25 cellular contexts compared by ENCODE assay signal in the genomic region with DNA sequence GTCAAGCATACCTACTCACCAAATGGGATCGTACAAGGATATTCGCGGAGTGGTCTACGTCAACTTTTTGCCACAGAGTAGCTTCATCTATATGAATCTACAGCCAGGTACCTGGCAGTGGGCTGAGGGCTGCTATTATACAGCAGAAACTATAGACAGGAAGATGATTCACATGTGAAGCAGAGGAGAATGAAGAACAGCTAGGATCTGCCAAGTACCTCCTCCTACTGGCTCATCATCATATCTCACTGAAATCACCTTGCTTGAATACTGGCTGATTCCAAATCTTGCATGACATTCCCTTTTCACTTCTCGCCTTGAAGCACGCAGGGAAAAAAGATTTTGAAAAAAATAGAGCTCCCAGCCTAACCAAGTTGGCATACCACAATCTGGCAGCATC.
"Had no signal": no experiment of that assay in that cellular context is flagged by ENCODE, and none has a peak within 500 bp of the region (broad histone marks: within the 10 kb centered on the region; RNA-seq: fewer than 3 reads in every experiment).

No MANE protein-coding gene starts in this region.

- H3K27ac ChIP-seq: ascending aorta, brain microvascular endothelial cell, heart right ventricle, left ventricle myocardium inferior, skin epidermis, testis, transverse colon, VCaP had no signal

- H3K36me3 Mint-ChIP-seq: activated CD4-positive, alpha-beta memory T cell treated with anti-CD3 and anti-CD28 coated beads for 36 hours; activated naive CD4-positive, alpha-beta T cell treated with anti-CD3 and anti-CD28 coated beads, Interleukin-2, amount 10 ng/mL, durations not matched to agents 7 days and 5 days; activated naive CD8-positive, alpha-beta T cell treated with anti-CD3 and anti-CD28 coated beads, Interleukin-2, amount 10 ng/mL, durations not matched to agents 7 days and 5 days had no signal

- ATAC-seq: esophagus mucosa; heart right ventricle; sciatic nerve; stimulated activated naive CD8-positive, alpha-beta T cell treated with anti-CD3 and anti-CD28 coated beads, Interleukin-15, Interleukin-2, amounts not matched to agents 100 U/mL and 50 U/mL, for 24 hours had no signal

- H3K27ac Mint-ChIP-seq: activated CD4-positive, alpha-beta memory T cell treated with anti-CD3 and anti-CD28 coated beads for 36 hours; activated naive CD4-positive, alpha-beta T cell treated with anti-CD3 and anti-CD28 coated beads, Interleukin-2, amount 10 ng/mL, durations not matched to agents 7 days and 5 days; activated naive CD8-positive, alpha-beta T cell treated with anti-CD3 and anti-CD28 coated beads, Interleukin-2, amount 10 ng/mL, durations not matched to agents 7 days and 5 days; dendritic cell treated with granulocyte-macrophage colony-stimulating factor and Interleukin-4, amounts not matched to agents 40 ng/mL and 50 ng/mL, for 4 days; nephron had no signal

- H3K27me3 Mint-ChIP-seq: activated CD4-positive, alpha-beta memory T cell treated with anti-CD3 and anti-CD28 coated beads for 36 hours; activated naive CD4-positive, alpha-beta T cell treated with anti-CD3 and anti-CD28 coated beads, Interleukin-2, amount 10 ng/mL, durations not matched to agents 7 days and 5 days; activated naive CD8-positive, alpha-beta T cell treated with anti-CD3 and anti-CD28 coated beads, Interleukin-2, amount 10 ng/mL, durations not matched to agents 7 days and 5 days; dendritic cell treated with granulocyte-macrophage colony-stimulating factor and Interleukin-4, amounts not matched to agents 40 ng/mL and 50 ng/mL, for 4 days had no signal

- H3K4me1 ChIP-seq: ascending aorta, heart right ventricle, left ventricle myocardium inferior, testis had no signal

- H3K4me1 Mint-ChIP-seq: activated naive CD4-positive, alpha-beta T cell treated with anti-CD3 and anti-CD28 coated beads, Interleukin-2, amount 10 ng/mL, durations not matched to agents 7 days and 5 days; activated naive CD8-positive, alpha-beta T cell treated with anti-CD3 and anti-CD28 coated beads, Interleukin-2, amount 10 ng/mL, durations not matched to agents 7 days and 5 days had no signal

- H3K9me3 Mint-ChIP-seq: activated naive CD4-positive, alpha-beta T cell treated with anti-CD3 and anti-CD28 coated beads, Interleukin-2, amount 10 ng/mL, durations not matched to agents 7 days and 5 days; activated naive CD8-positive, alpha-beta T cell treated with anti-CD3 and anti-CD28 coated beads, Interleukin-2, amount 10 ng/mL, durations not matched to agents 7 days and 5 days; dendritic cell treated with granulocyte-macrophage colony-stimulating factor and Interleukin-4, amounts not matched to agents 40 ng/mL and 50 ng/mL, for 4 days; nephron had no signal

- H3K4me3 ChIP-seq: ascending aorta, heart right ventricle, left ventricle myocardium inferior, skin epidermis, testis, transverse colon had no signal

- H3K4me3 Mint-ChIP-seq: activated CD4-positive, alpha-beta memory T cell treated with anti-CD3 and anti-CD28 coated beads for 36 hours; activated naive CD4-positive, alpha-beta T cell treated with anti-CD3 and anti-CD28 coated beads, Interleukin-2, amount 10 ng/mL, durations not matched to agents 7 days and 5 days; activated naive CD8-positive, alpha-beta T cell treated with anti-CD3 and anti-CD28 coated beads, Interleukin-2, amount 10 ng/mL, durations not matched to agents 7 days and 5 days; dendritic cell treated with granulocyte-macrophage colony-stimulating factor and Interleukin-4, amounts not matched to agents 40 ng/mL and 50 ng/mL, for 4 days; nephron had no signal

- H3K9me3 ChIP-seq: ascending aorta, left ventricle myocardium inferior, testis, transverse colon had no signal

- DNase-seq: activated CD4-positive, alpha-beta memory T cell treated with anti-CD3 and anti-CD28 coated beads for 36 hours; activated CD4-positive, alpha-beta T cell treated with anti-CD3 and anti-CD28 coated beads for 48 hours; activated CD8-positive, alpha-beta memory T cell treated with anti-CD3 and anti-CD28 coated beads, Interleukin-2, amount 50 U/mL, for 4 hours; activated gamma-delta T cell; activated naive CD4-positive, alpha-beta T cell treated with anti-CD3 and anti-CD28 coated beads, Interleukin-2, amount 10 ng/mL, durations not matched to agents 7 days and 5 days; activated naive CD8-positive, alpha-beta T cell treated with anti-CD3 and anti-CD28 coated beads, Interleukin-2, amount 10 ng/mL, durations not matched to agents 7 days and 5 days; activated T-cell treated with anti-CD3 and anti-CD28 coated beads, Interleukin-2, amount 50 U/mL, for 1 hour; brain microvascular endothelial cell; effector CD8-positive, alpha-beta T cell; foreskin melanocyte; heart right ventricle; left ventricle myocardium inferior; retina; stimulated activated CD4-positive, alpha-beta T cell treated with anti-CD3 and anti-CD28 coated beads, Interleukin-12 subunit alpha, Interleukin-12 subunit beta, amount 100 ng/mL, for 4 hours; stimulated activated CD4-positive, alpha-beta T cell treated with anti-CD3 and anti-CD28 coated beads, Interleukin-4, amount 100 ng/mL, for 1 hour; stimulated activated naive CD8-positive, alpha-beta T cell treated with anti-CD3 and anti-CD28 coated beads, Interleukin-15, Interleukin-2, amounts not matched to agents 100 U/mL and 50 U/mL, for 24 hours; testis; transverse colon had no signal

- H3K36me3 ChIP-seq: ascending aorta, brain microvascular endothelial cell, heart right ventricle, left ventricle myocardium inferior, transverse colon had no signal

- H3K27me3 ChIP-seq: ascending aorta, brain microvascular endothelial cell, heart right ventricle, testis, transverse colon had no signal
